ENCODE assay signal across 8 cellular contexts in the genomic region with DNA sequence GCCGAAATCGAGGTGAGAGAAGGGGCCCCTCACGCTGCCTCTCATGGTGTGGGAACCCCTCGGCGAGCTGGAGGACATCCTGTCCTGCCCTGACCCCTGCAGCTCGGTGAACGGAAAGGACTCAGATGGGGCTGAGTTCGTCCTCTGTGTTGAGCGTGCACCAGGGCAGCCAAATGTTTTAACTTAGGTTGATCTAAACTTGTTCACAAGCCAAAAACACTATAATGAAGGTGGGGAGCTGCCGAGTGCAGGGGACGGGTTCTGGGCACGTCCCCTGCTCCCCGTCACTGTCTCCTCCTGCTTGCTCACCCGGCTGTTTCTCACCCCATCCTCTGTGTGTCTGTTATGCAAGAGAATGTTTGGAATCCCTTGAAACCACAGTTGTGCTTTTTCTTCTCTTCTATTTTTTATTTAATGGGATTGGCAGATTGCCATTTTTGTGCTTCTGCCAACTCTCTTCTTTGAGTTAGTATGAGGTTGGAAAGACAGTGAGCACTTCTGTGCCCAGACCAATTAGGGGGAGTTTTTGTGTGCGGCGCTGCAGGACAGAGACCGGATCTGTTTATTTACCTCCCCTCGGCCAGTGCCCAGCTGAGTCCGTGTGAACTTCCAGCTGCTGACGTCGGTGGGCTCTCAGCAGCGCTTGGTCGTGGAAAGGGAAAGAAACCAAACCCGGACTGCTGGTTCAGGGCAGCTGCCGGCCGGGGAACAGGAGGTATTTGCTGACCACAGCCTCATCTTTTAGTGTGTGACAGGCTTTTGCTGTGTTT.
DNase-seq lines count a peak whose midpoint lies in the region; ATAC-seq and TF ChIP-seq lines count a peak whose summit lies in the region.

No MANE protein-coding gene starts in this region.

- POLR2A ChIA-PET in CD4-positive, alpha-beta memory T cell (lab: Charles Lee; ENCODE audit: partially characterized antibody): no interaction called here
- POLR2A ChIA-PET in CD8-positive, alpha-beta T cell (lab: Charles Lee): interaction anchor here (0.6 kb wide), 1 partner anchor 97 kb away, joined by 6 read pairs; no protein-coding TSS in a partner anchor

- H3K4me3 ChIP-seq in ACC112 (ENCODE audit: low read depth, low read length): peak overlapping the region; percentile 62
- H3K4me3 ChIP-seq in CD4-positive, alpha-beta memory T cell (ENCODE audit: low read length in 2 of 2): no peak overlapping the region
- H3K4me3 ChIP-seq in CD8-positive, alpha-beta T cell (ENCODE audit: low read depth, low read length): no peak overlapping the region

- H3K27me3 ChIP-seq in ACC112 (ENCODE audit: insufficient read depth, low read length): no peaks in the 10 kb centered on the region
- no peaks in the 10 kb centered on the region for H3K27me3 ChIP-seq in CD4-positive, alpha-beta memory T cell (ENCODE audit: insufficient read depth, low read length)
- no peaks in the 10 kb centered on the region for H3K27me3 ChIP-seq in CD8-positive, alpha-beta T cell (ENCODE audit: insufficient read depth, low read length)

- H3K27ac ChIP-seq in ACC112 (ENCODE audit: low read depth, low read length) (peak overlapping the region; percentile 85), VCaP (peak overlapping the region; percentile 53)
- no peak overlapping the region for H3K27ac ChIP-seq in CD4-positive, alpha-beta memory T cell (ENCODE audit: low read depth, low read length)
- no peak overlapping the region for H3K27ac ChIP-seq in CD8-positive, alpha-beta T cell (ENCODE audit: low read depth, low read length)

- peaks cover 6% of the 10 kb centered on the region for H3K79me2 ChIP-seq in ACC112 (ENCODE audit: control insufficient read depth, insufficient read depth, low read length, unreplicated experiment)

- H3K36me3 ChIP-seq in ACC112 (ENCODE audit: insufficient read depth, low read length): peaks cover 8% of the 10 kb centered on the region; the same call in 1 of the 2 replicates
- H3K36me3 ChIP-seq in CD4-positive, alpha-beta memory T cell (ENCODE audit: insufficient read depth, low read length): peaks cover 79% of the 10 kb centered on the region
- H3K36me3 ChIP-seq in CD8-positive, alpha-beta T cell (ENCODE audit: insufficient read depth, low read length): peaks cover 57% of the 10 kb centered on the region

- CTCF ChIA-PET in CD4-positive, alpha-beta memory T cell (lab: Charles Lee; ENCODE audit: partially characterized antibody): no interaction called here
- CTCF ChIA-PET in CD8-positive, alpha-beta T cell (lab: Charles Lee): interaction anchor here (1.0 kb wide), 1 partner anchor 13 kb away, joined by 3 read pairs; no protein-coding TSS in a partner anchor

- no peaks in the 10 kb centered on the region for H3K9me3 ChIP-seq in CD4-positive, alpha-beta memory T cell (ENCODE audit: control insufficient read depth in 1 of 2, low read length in 2 of 2)
- H3K9me3 ChIP-seq in CD8-positive, alpha-beta T cell (ENCODE audit: low read length): no peaks in the 10 kb centered on the region

- no peak overlapping the region for H3K4me3 Mint-ChIP-seq in CD4-positive, alpha-beta memory T cell
- H3K4me3 Mint-ChIP-seq in CD8-positive, alpha-beta T cell: no peak overlapping the region

- H2AFZ ChIP-seq in ACC112 (ENCODE audit: low read length, unreplicated experiment): no peak overlapping the region

- H3K4me1 ChIP-seq in ACC112 (ENCODE audit: control insufficient read depth, insufficient read depth, low read length, unreplicated experiment): peaks cover 15% of the 10 kb centered on the region
- no peaks in the 10 kb centered on the region for H3K4me1 ChIP-seq in CD4-positive, alpha-beta memory T cell (ENCODE audit: insufficient read depth, low read length)
- no peaks in the 10 kb centered on the region for H3K4me1 ChIP-seq in CD8-positive, alpha-beta T cell (ENCODE audit: insufficient read depth, low read length)

- DNase-seq in HT1080 (ENCODE audit: low read depth) (peak; percentile 97), Right ventricle myocardium superior (peak; percentile 82), retina (peak; percentile 72)
- DNase-seq in CD4-positive, alpha-beta memory T cell: no peak
- DNase-seq in CD8-positive, alpha-beta T cell: no peak

- H3K4me1 Mint-ChIP-seq in CD4-positive, alpha-beta memory T cell: peaks cover 0 to 4% (median 2%) of the 10 kb centered on the region in 4 donors
- H3K4me1 Mint-ChIP-seq in CD8-positive, alpha-beta T cell (ENCODE audit: low read depth): no peaks in the 10 kb centered on the region

- H3K27me3 Mint-ChIP-seq in CD4-positive, alpha-beta memory T cell: no peaks in the 10 kb centered on the region
- H3K27me3 Mint-ChIP-seq in CD8-positive, alpha-beta T cell (ENCODE audit: low read depth): no peaks in the 10 kb centered on the region

- intact Hi-C loops in Right ventricle myocardium superior (cut with DNase I): loop anchor here (5.0 kb wide), 1 partner anchor 118 kb away; no protein-coding TSS in a partner anchor
- intact Hi-C loops in CD4-positive, alpha-beta memory T cell (cut with micrococcal nuclease): no loop called here
- intact Hi-C loops in CD8-positive, alpha-beta T cell (cut with DNase I, micrococcal nuclease): no loop called here

- ATAC-seq in Right ventricle myocardium superior (ENCODE audit: poor library complexity) (peak; percentile 75), HG03159 (IDR thresholded peaks at IDR 0.05; ENCODE audit: unreplicated experiment) (no peak)
- ATAC-seq in CD8-positive, alpha-beta T cell: no peak

- peaks cover 50 to 85% of the 10 kb centered on the region in 2 donors for H3K36me3 Mint-ChIP-seq in CD4-positive, alpha-beta memory T cell
- peaks cover 89% of the 10 kb centered on the region for H3K36me3 Mint-ChIP-seq in CD8-positive, alpha-beta T cell

- TF ChIP-seq CTCF in VCaP (conservative IDR thresholded peaks at IDR 0.05): no peak
- TF ChIP-seq CTCF in CD8-positive, alpha-beta T cell (IDR thresholded peaks at IDR 0.05): no peak

- H3K9me3 Mint-ChIP-seq in CD4-positive, alpha-beta memory T cell: peaks cover 0 to 1% (median 0%) of the 10 kb centered on the region in 8 donors
- H3K9me3 Mint-ChIP-seq in CD8-positive, alpha-beta T cell: no peaks in the 10 kb centered on the region

- peak overlapping the region in 1 of 7 donors; percentile 74 for H3K27ac Mint-ChIP-seq in CD4-positive, alpha-beta memory T cell
- H3K27ac Mint-ChIP-seq in CD8-positive, alpha-beta T cell: no peak overlapping the region

Comparison
In these comparisons a context has a peak if more than half of its experiments do, and no peak if none do; other contexts are left out.
1. H3K27ac ChIP-seq: peak in ACC112 (single experiment) and VCaP (single experiment); none in CD4-positive, alpha-beta memory T cell (single experiment) and CD8-positive, alpha-beta T cell (single experiment).
2. DNase-seq: peak in HT1080 (single experiment), Right ventricle myocardium superior (single experiment) and retina (single experiment); none in CD4-positive, alpha-beta memory T cell (0 of 5) and CD8-positive, alpha-beta T cell (0 of 7).